1 cellular context compared by ENCODE assay signal in genomic region chr9:128684325-128685021, GRCh38.
TF ChIP-seq lines count a peak whose summit lies in the region.

No MANE protein-coding gene starts in this region.

TF ChIP-seq in GM12878, 131 proteins besides CTCF, POLR2A, EP300 and RAD21 (continued from another document and continues in another):
- no peak for TF ChIP-seq REST (IDR thresholded peaks at IDR 0.05; ENCODE audit: low read depth, low read length)
- peak; percentile 95 for TF ChIP-seq RAD51 (IDR thresholded peaks at IDR 0.05)
- no peak; the same call in 1 of the 2 replicates for TF ChIP-seq HCFC1 (IDR thresholded peaks at IDR 0.05; ENCODE audit: low read length)
- TF ChIP-seq SRF (IDR thresholded peaks at IDR 0.05; ENCODE audit: low read depth in 2 of 2, low read length in 2 of 2), result no peak
- peak; percentile 73 for TF ChIP-seq SMAD5 (IDR thresholded peaks at IDR 0.05; ENCODE audit: low read depth)
- no peak for TF ChIP-seq ZNF274 (IDR thresholded peaks at IDR 0.05; ENCODE audit: insufficient read depth, insufficient read length)
- TF ChIP-seq, protein P1, sequence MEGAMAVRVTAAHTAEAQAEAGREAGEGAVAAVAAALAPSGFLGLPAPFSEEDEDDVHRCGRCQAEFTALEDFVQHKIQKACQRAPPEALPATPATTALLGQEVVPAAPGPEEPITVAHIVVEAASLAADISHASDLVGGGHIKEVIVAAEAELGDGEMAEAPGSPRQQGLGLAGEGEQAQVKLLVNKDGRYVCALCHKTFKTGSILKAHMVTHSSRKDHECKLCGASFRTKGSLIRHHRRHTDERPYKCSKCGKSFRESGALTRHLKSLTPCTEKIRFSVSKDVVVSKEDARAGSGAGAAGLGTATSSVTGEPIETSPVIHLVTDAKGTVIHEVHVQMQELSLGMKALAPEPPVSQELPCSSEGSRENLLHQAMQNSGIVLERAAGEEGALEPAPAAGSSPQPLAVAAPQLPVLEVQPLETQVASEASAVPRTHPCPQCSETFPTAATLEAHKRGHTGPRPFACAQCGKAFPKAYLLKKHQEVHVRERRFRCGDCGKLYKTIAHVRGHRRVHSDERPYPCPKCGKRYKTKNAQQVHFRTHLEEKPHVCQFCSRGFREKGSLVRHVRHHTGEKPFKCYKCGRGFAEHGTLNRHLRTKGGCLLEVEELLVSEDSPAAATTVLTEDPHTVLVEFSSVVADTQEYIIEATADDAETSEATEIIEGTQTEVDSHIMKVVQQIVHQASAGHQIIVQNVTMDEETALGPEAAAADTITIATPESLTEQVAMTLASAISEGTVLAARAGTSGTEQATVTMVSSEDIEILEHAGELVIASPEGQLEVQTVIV (IDR thresholded peaks at IDR 0.05; ENCODE audit: borderline replicate concordance, partially characterized antibody), result no peak
- TF ChIP-seq, protein P2, sequence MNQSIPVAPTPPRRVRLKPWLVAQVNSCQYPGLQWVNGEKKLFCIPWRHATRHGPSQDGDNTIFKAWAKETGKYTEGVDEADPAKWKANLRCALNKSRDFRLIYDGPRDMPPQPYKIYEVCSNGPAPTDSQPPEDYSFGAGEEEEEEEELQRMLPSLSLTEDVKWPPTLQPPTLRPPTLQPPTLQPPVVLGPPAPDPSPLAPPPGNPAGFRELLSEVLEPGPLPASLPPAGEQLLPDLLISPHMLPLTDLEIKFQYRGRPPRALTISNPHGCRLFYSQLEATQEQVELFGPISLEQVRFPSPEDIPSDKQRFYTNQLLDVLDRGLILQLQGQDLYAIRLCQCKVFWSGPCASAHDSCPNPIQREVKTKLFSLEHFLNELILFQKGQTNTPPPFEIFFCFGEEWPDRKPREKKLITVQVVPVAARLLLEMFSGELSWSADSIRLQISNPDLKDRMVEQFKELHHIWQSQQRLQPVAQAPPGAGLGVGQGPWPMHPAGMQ (IDR thresholded peaks at IDR 0.05; ENCODE audit: borderline replicate concordance), result no peak
- no peak for TF ChIP-seq MEF2A (IDR thresholded peaks at IDR 0.05; ENCODE audit: insufficient read depth, low read depth, low read length)
- TF ChIP-seq SP1 (IDR thresholded peaks at IDR 0.05; ENCODE audit: low read depth, low read length), result no peak
- TF ChIP-seq PAX8 (IDR thresholded peaks at IDR 0.05), result no peak
- TF ChIP-seq STAT3 (IDR thresholded peaks at IDR 0.05; ENCODE audit: low read depth, low read length), result no peak
- no peak for TF ChIP-seq NRF1 (conservative IDR thresholded peaks at IDR 0.05; ENCODE audit: low read depth, low read length)
- TF ChIP-seq PML (IDR thresholded peaks at IDR 0.05; ENCODE audit: low read length), result no peak
- TF ChIP-seq ZNF592 (IDR thresholded peaks at IDR 0.05), result no peak
- TF ChIP-seq BMI1 (IDR thresholded peaks at IDR 0.05; ENCODE audit: borderline replicate concordance), result no peak
- 0 out of 2 replicates have a peak, but pooled peaks have one; percentile 1 for TF ChIP-seq CREM (IDR thresholded peaks at IDR 0.05; ENCODE audit: low read depth)
- TF ChIP-seq MTA3 (IDR thresholded peaks at IDR 0.05; ENCODE audit: borderline replicate concordance, low read length), result no peak
- TF ChIP-seq, protein P3, sequence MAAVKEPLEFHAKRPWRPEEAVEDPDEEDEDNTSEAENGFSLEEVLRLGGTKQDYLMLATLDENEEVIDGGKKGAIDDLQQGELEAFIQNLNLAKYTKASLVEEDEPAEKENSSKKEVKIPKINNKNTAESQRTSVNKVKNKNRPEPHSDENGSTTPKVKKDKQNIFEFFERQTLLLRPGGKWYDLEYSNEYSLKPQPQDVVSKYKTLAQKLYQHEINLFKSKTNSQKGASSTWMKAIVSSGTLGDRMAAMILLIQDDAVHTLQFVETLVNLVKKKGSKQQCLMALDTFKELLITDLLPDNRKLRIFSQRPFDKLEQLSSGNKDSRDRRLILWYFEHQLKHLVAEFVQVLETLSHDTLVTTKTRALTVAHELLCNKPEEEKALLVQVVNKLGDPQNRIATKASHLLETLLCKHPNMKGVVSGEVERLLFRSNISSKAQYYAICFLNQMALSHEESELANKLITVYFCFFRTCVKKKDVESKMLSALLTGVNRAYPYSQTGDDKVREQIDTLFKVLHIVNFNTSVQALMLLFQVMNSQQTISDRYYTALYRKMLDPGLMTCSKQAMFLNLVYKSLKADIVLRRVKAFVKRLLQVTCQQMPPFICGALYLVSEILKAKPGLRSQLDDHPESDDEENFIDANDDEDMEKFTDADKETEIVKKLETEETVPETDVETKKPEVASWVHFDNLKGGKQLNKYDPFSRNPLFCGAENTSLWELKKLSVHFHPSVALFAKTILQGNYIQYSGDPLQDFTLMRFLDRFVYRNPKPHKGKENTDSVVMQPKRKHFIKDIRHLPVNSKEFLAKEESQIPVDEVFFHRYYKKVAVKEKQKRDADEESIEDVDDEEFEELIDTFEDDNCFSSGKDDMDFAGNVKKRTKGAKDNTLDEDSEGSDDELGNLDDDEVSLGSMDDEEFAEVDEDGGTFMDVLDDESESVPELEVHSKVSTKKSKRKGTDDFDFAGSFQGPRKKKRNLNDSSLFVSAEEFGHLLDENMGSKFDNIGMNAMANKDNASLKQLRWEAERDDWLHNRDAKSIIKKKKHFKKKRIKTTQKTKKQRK (IDR thresholded peaks at IDR 0.05; ENCODE audit: low read depth, low read length), result no peak
- TF ChIP-seq JUND (IDR thresholded peaks at IDR 0.05; ENCODE audit: low read depth, low read length), result no peak
- no peak for TF ChIP-seq KAT2A (conservative IDR thresholded peaks at IDR 0.05; ENCODE audit: control insufficient read depth, low read depth, low read length)
- TF ChIP-seq SUZ12 (IDR thresholded peaks at IDR 0.05; ENCODE audit: unreplicated experiment), result no peak
- TF ChIP-seq, protein P4, sequence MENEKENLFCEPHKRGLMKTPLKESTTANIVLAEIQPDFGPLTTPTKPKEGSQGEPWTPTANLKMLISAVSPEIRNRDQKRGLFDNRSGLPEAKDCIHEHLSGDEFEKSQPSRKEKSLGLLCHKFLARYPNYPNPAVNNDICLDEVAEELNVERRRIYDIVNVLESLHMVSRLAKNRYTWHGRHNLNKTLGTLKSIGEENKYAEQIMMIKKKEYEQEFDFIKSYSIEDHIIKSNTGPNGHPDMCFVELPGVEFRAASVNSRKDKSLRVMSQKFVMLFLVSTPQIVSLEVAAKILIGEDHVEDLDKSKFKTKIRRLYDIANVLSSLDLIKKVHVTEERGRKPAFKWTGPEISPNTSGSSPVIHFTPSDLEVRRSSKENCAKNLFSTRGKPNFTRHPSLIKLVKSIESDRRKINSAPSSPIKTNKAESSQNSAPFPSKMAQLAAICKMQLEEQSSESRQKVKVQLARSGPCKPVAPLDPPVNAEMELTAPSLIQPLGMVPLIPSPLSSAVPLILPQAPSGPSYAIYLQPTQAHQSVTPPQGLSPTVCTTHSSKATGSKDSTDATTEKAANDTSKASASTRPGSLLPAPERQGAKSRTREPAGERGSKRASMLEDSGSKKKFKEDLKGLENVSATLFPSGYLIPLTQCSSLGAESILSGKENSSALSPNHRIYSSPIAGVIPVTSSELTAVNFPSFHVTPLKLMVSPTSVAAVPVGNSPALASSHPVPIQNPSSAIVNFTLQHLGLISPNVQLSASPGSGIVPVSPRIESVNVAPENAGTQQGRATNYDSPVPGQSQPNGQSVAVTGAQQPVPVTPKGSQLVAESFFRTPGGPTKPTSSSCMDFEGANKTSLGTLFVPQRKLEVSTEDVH (IDR thresholded peaks at IDR 0.05; ENCODE audit: low read depth, partially characterized antibody), result no peak
- TF ChIP-seq, protein P5, sequence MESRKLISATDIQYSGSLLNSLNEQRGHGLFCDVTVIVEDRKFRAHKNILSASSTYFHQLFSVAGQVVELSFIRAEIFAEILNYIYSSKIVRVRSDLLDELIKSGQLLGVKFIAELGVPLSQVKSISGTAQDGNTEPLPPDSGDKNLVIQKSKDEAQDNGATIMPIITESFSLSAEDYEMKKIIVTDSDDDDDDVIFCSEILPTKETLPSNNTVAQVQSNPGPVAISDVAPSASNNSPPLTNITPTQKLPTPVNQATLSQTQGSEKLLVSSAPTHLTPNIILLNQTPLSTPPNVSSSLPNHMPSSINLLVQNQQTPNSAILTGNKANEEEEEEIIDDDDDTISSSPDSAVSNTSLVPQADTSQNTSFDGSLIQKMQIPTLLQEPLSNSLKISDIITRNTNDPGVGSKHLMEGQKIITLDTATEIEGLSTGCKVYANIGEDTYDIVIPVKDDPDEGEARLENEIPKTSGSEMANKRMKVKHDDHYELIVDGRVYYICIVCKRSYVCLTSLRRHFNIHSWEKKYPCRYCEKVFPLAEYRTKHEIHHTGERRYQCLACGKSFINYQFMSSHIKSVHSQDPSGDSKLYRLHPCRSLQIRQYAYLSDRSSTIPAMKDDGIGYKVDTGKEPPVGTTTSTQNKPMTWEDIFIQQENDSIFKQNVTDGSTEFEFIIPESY (IDR thresholded peaks at IDR 0.05), result no peak
- no peak for TF ChIP-seq PRDM15 (CRISPR knock-in tag; IDR thresholded peaks at IDR 0.05)
- TF ChIP-seq MYB (IDR thresholded peaks at IDR 0.05; ENCODE audit: borderline replicate concordance, low read depth, low read length), result no peak
- TF ChIP-seq, protein P6, sequence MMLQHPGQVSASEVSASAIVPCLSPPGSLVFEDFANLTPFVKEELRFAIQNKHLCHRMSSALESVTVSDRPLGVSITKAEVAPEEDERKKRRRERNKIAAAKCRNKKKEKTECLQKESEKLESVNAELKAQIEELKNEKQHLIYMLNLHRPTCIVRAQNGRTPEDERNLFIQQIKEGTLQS (IDR thresholded peaks at IDR 0.05; ENCODE audit: borderline replicate concordance, extremely low read depth, low read depth, low read length), result peak; percentile 55; the same call in 1 of the 2 replicates
- TF ChIP-seq TBL1XR1 (IDR thresholded peaks at IDR 0.05; ENCODE audit: low read depth, low read length), result no peak
